19 cellular contexts compared by ENCODE assay signal in genomic region chr20:62245911-62246280, GRCh38. TPM values are rescaled to one million over a fixed set of nuclear protein-coding genes. Genes with fewer than 3 reads are reported as not detected.
DNase-seq lines count a peak whose midpoint lies in the region; ATAC-seq and TF ChIP-seq lines count a peak whose summit lies in the region.
"Had no signal": no experiment of that assay in that cellular context is flagged by ENCODE, and none has a peak within 500 bp of the region (broad histone marks: within the 10 kb centered on the region; RNA-seq: fewer than 3 reads in every experiment).

No MANE protein-coding gene starts in this region.

- TF ChIP-seq CTCF in VCaP (conservative IDR thresholded peaks at IDR 0.05) (no peak), thoracic aorta (IDR thresholded peaks at IDR 0.05) (no peak)

- no peak overlapping the region for H3K4ac ChIP-seq in mesenchymal stem cell (ENCODE audit: low read depth in 1 of 2, low read length in 2 of 2)

- no peak overlapping the region for H2BK120ac ChIP-seq in mesenchymal stem cell (ENCODE audit: low read depth, low read length)

- H3K4me1 ChIP-seq in mesenchymal stem cell (ENCODE audit: control insufficient read depth, insufficient read depth, low read depth, low read length), result peaks cover 17% of the 10 kb centered on the region
- peaks cover 12 to 35% of the 10 kb centered on the region in 2 donors for H3K4me1 ChIP-seq in thoracic aorta (ENCODE audit: control insufficient read depth in 1 of 2, low read depth in 2 of 2)
- H3K4me1 ChIP-seq: BE2C had no signal

- no peak overlapping the region for H3K18ac ChIP-seq in mesenchymal stem cell (ENCODE audit: low read depth in 1 of 2, low read length in 2 of 2)

- no peak overlapping the region for H2BK15ac ChIP-seq in mesenchymal stem cell (ENCODE audit: low read depth, poor library complexity, severe bottlenecking)

- H3K27ac ChIP-seq in VCaP (peak overlapping the region; percentile 43), mesenchymal stem cell (ENCODE audit: low read length, poor library complexity, severe bottlenecking) (no peak overlapping the region), thoracic aorta (peak overlapping the region; percentile 87 to 91)
- H3K27ac ChIP-seq: KMS-11 had no signal

- H3K9ac ChIP-seq in mesenchymal stem cell (ENCODE audit: low read length), result no peak overlapping the region
- H3K9ac ChIP-seq: KMS-11 had no signal

- no peak overlapping the region for H4K8ac ChIP-seq in mesenchymal stem cell (ENCODE audit: low read length)

- H3K79me1 ChIP-seq in mesenchymal stem cell (replicated peaks; ENCODE audit: low read length, poor library complexity, severe bottlenecking), result peaks cover 40% of the 10 kb centered on the region

- in situ Hi-C loops in G401 (cut with HindIII; ENCODE audit: low sequenced_read_pairs), result no loop called here

- no peak overlapping the region for H2BK5ac ChIP-seq in mesenchymal stem cell (ENCODE audit: low read depth, low read length, poor library complexity, severe bottlenecking)

- H3K4me3 ChIP-seq in mesenchymal stem cell (ENCODE audit: insufficient read depth in 1 of 2, low read depth in 1 of 2, low read length in 2 of 2) (no peak overlapping the region), thoracic aorta (peak overlapping the region; percentile 30)
- H3K4me3 ChIP-seq: MG63 had no signal

- no peak overlapping the region for H2AFZ ChIP-seq in mesenchymal stem cell (ENCODE audit: low read depth, low read length)

- peak; percentile 26 for ATAC-seq in thoracic aorta (ENCODE audit: insufficient number of reproducible peaks, low FRiP score, low read depth)
- ATAC-seq in HG02884 (IDR thresholded peaks at IDR 0.05; ENCODE audit: unreplicated experiment), result no peak
- ATAC-seq: Panc1 had no signal

- H2AK5ac ChIP-seq in mesenchymal stem cell (ENCODE audit: low read length, severe bottlenecking), result no peak overlapping the region

- DNase-seq in G401 (ENCODE audit: low spot score), result peak; percentile 49
- DNase-seq in mesenchymal stem cell, result no peak
- DNase-seq in thoracic aorta (ENCODE audit: low spot score), result no peak
- no peak for DNase-seq in NCI-H2196 treated with DMSO at 0.1 percent for 48 hours (lab: John Stamatoyannopoulos, UW; ENCODE audit: unreplicated experiment)
- no peak for DNase-seq in DMS153 treated with DMSO at 0.1 percent for 48 hours (lab: John Stamatoyannopoulos, UW; ENCODE audit: unreplicated experiment)
- DNase-seq: BE2C, DMS 273 treated with DMSO at 0.1 percent for 48 hours, EL, MG63, NCI-H1105, NCI-H82, SHP77 treated with DMSO at 0.1 percent for 48 hours had no signal

- peak overlapping the region; percentile 10 for H3K4me2 ChIP-seq in mesenchymal stem cell (ENCODE audit: low read length, poor library complexity, severe bottlenecking)
- H3K4me2 ChIP-seq: KMS-11 had no signal

- H3K9me3 ChIP-seq in mesenchymal stem cell (ENCODE audit: control insufficient read depth, low read length), result no peaks in the 10 kb centered on the region
- no peaks in the 10 kb centered on the region for H3K9me3 ChIP-seq in thoracic aorta
- H3K9me3 ChIP-seq: BE2C, MG63 had no signal

- no peak overlapping the region for H4K91ac ChIP-seq in mesenchymal stem cell (ENCODE audit: low read length)

- no peaks in the 10 kb centered on the region for H3K27me3 ChIP-seq in mesenchymal stem cell (ENCODE audit: control insufficient read depth in 1 of 2, insufficient read depth in 1 of 2, low read length in 2 of 2)
- H3K27me3 ChIP-seq in thoracic aorta (replicated peaks; ENCODE audit: insufficient read depth), result no peaks in the 10 kb centered on the region
- H3K27me3 ChIP-seq: BE2C, MG63 had no signal

- H3K14ac ChIP-seq in mesenchymal stem cell (ENCODE audit: low read length in 2 of 2), result no peak overlapping the region

- 93% methylated on average over 19 of the region's 19 CpGs for whole genome bisulfite sequencing in mesenchymal stem cell

- H3K23ac ChIP-seq in mesenchymal stem cell (ENCODE audit: low read length in 2 of 2), result no peak overlapping the region

- H3K36me3 ChIP-seq in mesenchymal stem cell (ENCODE audit: control insufficient read depth in 1 of 2, insufficient read depth in 2 of 2, low read depth in 1 of 2, low read length in 2 of 2), result peaks cover 16 to 58% of the 10 kb centered on the region in 2 experiments
- H3K36me3 ChIP-seq in thoracic aorta, result no peaks in the 10 kb centered on the region
- H3K36me3 ChIP-seq: BE2C had no signal

- H2BK12ac ChIP-seq in mesenchymal stem cell (ENCODE audit: low read length in 2 of 2), result no peak overlapping the region

RNA-seq across cellular contexts. Expression of gene OSBPL2, which starts 7.6 kb away (rescaled TPM):
- total RNA-seq in G401 (2014; rRNA removed; shearing (Covaris generic)), result 18.0 and 19.6 TPM in 2 replicates
- 22.3 TPM for polyA plus RNA-seq in mesenchymal stem cell (2013, experiment 1 of 2)
- 22.7 TPM for polyA plus RNA-seq in mesenchymal stem cell (2013, experiment 2 of 2)
- total RNA-seq in thoracic aorta, result 10 to 100 TPM; 48.5 to 58.5 TPM

RNA-seq across cellular contexts. Expression of gene HRH3, which starts 25.8 kb away (rescaled TPM):
- not detected in 2 replicates for total RNA-seq in G401 (2014; rRNA removed; shearing (Covaris generic))
- not detected for polyA plus RNA-seq in mesenchymal stem cell (2013, experiment 1 of 2)
- polyA plus RNA-seq in mesenchymal stem cell (2013, experiment 2 of 2), result not detected
- not detected for total RNA-seq in thoracic aorta
- total RNA-seq: H4, NCI-H460 had no signal
- polyA plus RNA-seq: AG04450 had no signal

RNA-seq across cellular contexts. Expression of gene ADRM1, which starts 56.9 kb away (rescaled TPM):
- total RNA-seq in G401 (2014; rRNA removed; shearing (Covaris generic)), result 209 and 255 TPM in 2 replicates
- 99.6 TPM for polyA plus RNA-seq in mesenchymal stem cell (2013, experiment 1 of 2)
- polyA plus RNA-seq in mesenchymal stem cell (2013, experiment 2 of 2), result 97.9 TPM
- total RNA-seq in thoracic aorta, result 100 to 1,000 TPM in 1 of 2 donors, 10 to 100 TPM in 1; 98.8 to 113 TPM
